In genomic region chr14:106556665-106557289, GRCh38 we compare ENCODE assay signal across 9 cellular contexts.
DNase-seq lines count a peak whose midpoint lies in the region.
"Had no signal": no experiment of that assay in that cellular context is flagged by ENCODE, and none has a peak within 500 bp of the region (broad histone marks: within the 10 kb centered on the region; RNA-seq: fewer than 3 reads in every experiment).

No MANE protein-coding gene starts in this region.

- no peaks in the 10 kb centered on the region for H3K9me3 Mint-ChIP-seq in immature natural killer cell

- no peak overlapping the region for H3K4me3 Mint-ChIP-seq in immature natural killer cell
- H3K4me3 Mint-ChIP-seq: T-helper 1 cell treated with Interleukin-12 subunit alpha and Interleukin-12 subunit beta and Interleukin-4 antibody, amounts not matched to agents 30 μg/mL and 1 μg/mL, for 36 hours had no signal

- no peaks in the 10 kb centered on the region for H3K36me3 ChIP-seq in H7 (replicated peaks; ENCODE audit: control insufficient read depth, insufficient read depth, low read length)

- peak; percentile 14 for DNase-seq in GM19240 (ENCODE audit: insufficient read length, low spot score)
- DNase-seq in NCI-H526 treated with DMSO at 0.1 percent for 48 hours (lab: John Stamatoyannopoulos, UW): peak; percentile 73
- DNase-seq in activated CD8-positive, alpha-beta memory T cell treated with anti-CD3 and anti-CD28 coated beads, Interleukin-2, amount 50 U/mL, for 24 hours (ENCODE audit: extremely low read depth): peak; percentile 51
- DNase-seq in immature natural killer cell: peak; percentile 45 to 66 (median 53)
- peak; percentile 55 to 65 for DNase-seq in stimulated activated CD8-positive, alpha-beta memory T cell treated with anti-CD3 and anti-CD28 coated beads, Interleukin-7, amount 100 ng/mL, for 1 hour (ENCODE audit: low read depth in 2 of 2)
- no peak for DNase-seq in retina
- DNase-seq in H7: no peak
- no peak for DNase-seq in AG08396 (ENCODE audit: low spot score)

- no peaks in the 10 kb centered on the region for H3K36me3 Mint-ChIP-seq in immature natural killer cell

- H3K27me3 ChIP-seq in H7 (ENCODE audit: control insufficient read depth, insufficient read depth, low read length): no peaks in the 10 kb centered on the region

- no peak overlapping the region for H3K4me3 ChIP-seq in H7 (ENCODE audit: insufficient read depth, low read depth, low read length)

- no peaks in the 10 kb centered on the region for H3K4me1 Mint-ChIP-seq in immature natural killer cell

- no peak overlapping the region for H3K27ac Mint-ChIP-seq in immature natural killer cell
- H3K27ac Mint-ChIP-seq: T-helper 1 cell treated with Interleukin-12 subunit alpha and Interleukin-12 subunit beta and Interleukin-4 antibody, amounts not matched to agents 30 μg/mL and 1 μg/mL, for 36 hours had no signal

- H3K27me3 Mint-ChIP-seq in immature natural killer cell (ENCODE audit: low read depth in 3 of 3): peaks cover 2 to 18% (median 6%) of the 10 kb centered on the region in 3 donors

Comparison
In these comparisons a context has a peak if more than half of its experiments do, and no peak if none do; other contexts are left out.
1. DNase-seq: peak in GM19240 (single experiment), NCI-H526 treated with DMSO at 0.1 percent for 48 hours (single experiment), activated CD8-positive, alpha-beta memory T cell treated with anti-CD3 and anti-CD28 coated beads, Interleukin-2, amount 50 U/mL, for 24 hours (single experiment), immature natural killer cell (3 of 3) and stimulated activated CD8-positive, alpha-beta memory T cell treated with anti-CD3 and anti-CD28 coated beads, Interleukin-7, amount 100 ng/mL, for 1 hour (2 of 2); none in retina (single experiment), H7 (single experiment) and AG08396 (single experiment).